In genomic region chr5:168013546-168013945, GRCh38 we compare ENCODE assay signal across 28 cellular contexts.
"Had no signal": no experiment of that assay in that cellular context is flagged by ENCODE, and none has a peak within 500 bp of the region (broad histone marks: within the 10 kb centered on the region; RNA-seq: fewer than 3 reads in every experiment).

No MANE protein-coding gene starts in this region.

- H3K27ac Mint-ChIP-seq: naive thymus-derived CD4-positive, alpha-beta T cell; natural killer cell; nephron; progenitor cell of endocrine pancreas; stimulated activated effector memory CD8-positive, alpha-beta T cell treated with anti-CD3 and anti-CD28 coated beads, Interleukin-12 subunit alpha, Interleukin-12 subunit beta, amount 100 ng/mL, for 72 hours; stimulated activated naive B cell treated with anti-CD40 and anti-IgM and Interleukin-4, amounts not matched to agents 10 μg/mL and 1 μg/mL and 100 μg/mL, for 72 hours; stimulated activated naive CD8-positive, alpha-beta T cell treated with anti-CD3 and anti-CD28 coated beads, Interleukin-15, Interleukin-2, amounts not matched to agents 100 ng/mL and 50 ng/mL, for 24 hours; type B pancreatic cell had no signal

- H3K4me1 ChIP-seq: parathyroid adenoma, psoas muscle, right lobe of liver, sigmoid colon, stomach, thyroid gland, upper lobe of right lung, uterus had no signal

- ATAC-seq: naive thymus-derived CD4-positive, alpha-beta T cell; natural killer cell; psoas muscle; right cardiac atrium; right lobe of liver; stimulated activated effector memory CD8-positive, alpha-beta T cell treated with anti-CD3 and anti-CD28 coated beads, Interleukin-12 subunit alpha, Interleukin-12 subunit beta, amount 100 ng/mL, for 72 hours; stimulated activated naive B cell treated with anti-CD40 and anti-IgM and Interleukin-4, amounts not matched to agents 10 μg/mL and 1 μg/mL and 100 μg/mL, for 72 hours; upper lobe of right lung had no signal

- H3K9me3 Mint-ChIP-seq: natural killer cell; nephron; stimulated activated effector memory CD8-positive, alpha-beta T cell treated with anti-CD3 and anti-CD28 coated beads, Interleukin-12 subunit alpha, Interleukin-12 subunit beta, amount 100 ng/mL, for 72 hours; stimulated activated naive B cell treated with anti-CD40 and anti-IgM and Interleukin-4, amounts not matched to agents 10 μg/mL and 1 μg/mL and 100 μg/mL, for 72 hours had no signal

- H3K36me3 ChIP-seq: ovary, right lobe of liver, sigmoid colon, stomach, thoracic aorta, thyroid gland, tibial nerve, upper lobe of right lung, uterus had no signal

- DNase-seq: naive thymus-derived CD4-positive, alpha-beta T cell; natural killer cell; occipital lobe; ovary; posterior cingulate gyrus; psoas muscle; right cardiac atrium; right lobe of liver; sigmoid colon; small intestine; stimulated activated CD4-positive, alpha-beta T cell treated with anti-CD3 and anti-CD28 coated beads, Interleukin-15, amount 100 ng/mL, for 24 hours; stimulated activated CD4-positive, alpha-beta T cell treated with anti-CD3 and anti-CD28 coated beads, Interleukin-2, amount 100 ng/mL, for 24 hours; stimulated activated CD4-positive, alpha-beta T cell treated with anti-CD3 and anti-CD28 coated beads, Interleukin-2, amount 100 ng/mL, for 48 hours; stimulated activated CD4-positive, alpha-beta T cell treated with anti-CD3 and anti-CD28 coated beads, Interleukin-4, amount 100 ng/mL, for 24 hours; stimulated activated naive B cell treated with anti-CD40 and anti-IgM and Interleukin-4, amounts not matched to agents 10 μg/mL and 1 μg/mL and 100 μg/mL, for 72 hours; stimulated activated naive CD4-positive, alpha-beta T cell treated with Interleukin-2 at 50 U/mL for 16 hours; stomach; thyroid gland; upper lobe of right lung; uterus had no signal

- H3K9me3 ChIP-seq: ovary, psoas muscle, right lobe of liver, sigmoid colon, stomach, thoracic aorta, thyroid gland, tibial nerve, upper lobe of right lung, uterus had no signal

- H3K27me3 Mint-ChIP-seq: stimulated activated naive B cell treated with anti-CD40 and anti-IgM and Interleukin-4, amounts not matched to agents 10 μg/mL and 1 μg/mL and 100 μg/mL, for 72 hours; stimulated activated naive CD8-positive, alpha-beta T cell treated with anti-CD3 and anti-CD28 coated beads, Interleukin-15, Interleukin-2, amounts not matched to agents 100 ng/mL and 50 ng/mL, for 24 hours had no signal

- H3K27ac ChIP-seq: ovary, parathyroid adenoma, psoas muscle, right lobe of liver, sigmoid colon, stomach, thoracic aorta, thyroid gland, tibial nerve, upper lobe of right lung, uterus had no signal

- H3K4me3 ChIP-seq: ovary, psoas muscle, right lobe of liver, sigmoid colon, stomach, thoracic aorta, thyroid gland, tibial nerve, upper lobe of right lung, uterus had no signal

- H3K9ac ChIP-seq: parathyroid adenoma had no signal

- H2AFZ ChIP-seq: parathyroid adenoma had no signal

- H3K4me3 Mint-ChIP-seq: naive thymus-derived CD4-positive, alpha-beta T cell; natural killer cell; nephron; stimulated activated effector memory CD8-positive, alpha-beta T cell treated with anti-CD3 and anti-CD28 coated beads, Interleukin-12 subunit alpha, Interleukin-12 subunit beta, amount 100 ng/mL, for 72 hours; stimulated activated naive B cell treated with anti-CD40 and anti-IgM and Interleukin-4, amounts not matched to agents 10 μg/mL and 1 μg/mL and 100 μg/mL, for 72 hours; stimulated activated naive CD8-positive, alpha-beta T cell treated with anti-CD3 and anti-CD28 coated beads, Interleukin-15, Interleukin-2, amounts not matched to agents 100 ng/mL and 50 ng/mL, for 24 hours; type B pancreatic cell had no signal

- H3K4me1 Mint-ChIP-seq: naive thymus-derived CD4-positive, alpha-beta T cell; natural killer cell; stimulated activated effector memory CD8-positive, alpha-beta T cell treated with anti-CD3 and anti-CD28 coated beads, Interleukin-12 subunit alpha, Interleukin-12 subunit beta, amount 100 ng/mL, for 72 hours; stimulated activated naive B cell treated with anti-CD40 and anti-IgM and Interleukin-4, amounts not matched to agents 10 μg/mL and 1 μg/mL and 100 μg/mL, for 72 hours had no signal

- H3K36me3 Mint-ChIP-seq: naive thymus-derived CD4-positive, alpha-beta T cell; natural killer cell; stimulated activated effector memory CD8-positive, alpha-beta T cell treated with anti-CD3 and anti-CD28 coated beads, Interleukin-12 subunit alpha, Interleukin-12 subunit beta, amount 100 ng/mL, for 72 hours; stimulated activated naive B cell treated with anti-CD40 and anti-IgM and Interleukin-4, amounts not matched to agents 10 μg/mL and 1 μg/mL and 100 μg/mL, for 72 hours; type B pancreatic cell had no signal

- H3K27me3 ChIP-seq: ovary, right lobe of liver, sigmoid colon, stomach, thyroid gland, tibial nerve, upper lobe of right lung, uterus had no signal

- H3K79me2 ChIP-seq: parathyroid adenoma had no signal
